Comparison of ENCODE assay signal across 11 cellular contexts in genomic region chr9:35909687-35910612, GRCh38. TPM values are rescaled to one million over a fixed set of nuclear protein-coding genes. Genes with fewer than 3 reads are reported as not detected.
DNase-seq lines count a peak whose midpoint lies in the region; ATAC-seq and TF ChIP-seq lines count a peak whose summit lies in the region.
"Had no signal": no experiment of that assay in that cellular context is flagged by ENCODE, and none has a peak within 500 bp of the region (broad histone marks: within the 10 kb centered on the region; RNA-seq: fewer than 3 reads in every experiment).

No MANE protein-coding gene starts in this region.

- POLR2A ChIA-PET in Panc1 (lab: Charles Lee) (interaction anchor here (0.6 kb wide), 1 partner anchor 76 kb away, joined by 4 read pairs; no protein-coding TSS in a partner anchor), GM10248 (lab: Yijun Ruan, JAX) (no interaction called here), SK-N-SH (lab: Yijun Ruan, JAX) (no interaction called here)

- TF ChIP-seq POLR2A in thyroid gland (IDR thresholded peaks at IDR 0.05): no peak

- H2AFZ ChIP-seq in SK-N-SH (ENCODE audit: low read depth): no peak overlapping the region

- 93% methylated on average over 28 to 34 of the region's 34 CpGs for WGBS in thyroid gland, 2 donors
- WGBS in SK-N-SH (ENCODE audit: low lambda C conversion rate): 97% methylated on average over 20 of the region's 34 CpGs

- H3K9ac ChIP-seq in mucosa of rectum (ENCODE audit: low read depth in 1 of 2, low read length in 2 of 2): peak overlapping the region; percentile 66 to 70
- H3K9ac ChIP-seq in SK-N-SH: no peak overlapping the region

- no peak for DNase-seq in Panc1 (ENCODE audit: low read depth, low spot score)
- peak; percentile 41 for DNase-seq in dermis blood vessel endothelial cell
- DNase-seq in thyroid gland: no peak
- no peak for DNase-seq in GM10248 (ENCODE audit: extremely low spot score)
- DNase-seq in stimulated activated CD4-positive, alpha-beta T cell treated with anti-CD3 and anti-CD28 coated beads, Interleukin-1b, Interleukin-23, amount 100 ng/mL, for 48 hours: no peak
- no peak for DNase-seq in SK-N-SH
- DNase-seq: immature natural killer cell had no signal

- no peaks in the 10 kb centered on the region; the same call in 1 of the 2 replicates for H3K79me2 ChIP-seq in SK-N-SH (ENCODE audit: insufficient read depth)

- no peak for ATAC-seq in Panc1
- ATAC-seq in GM18873 (IDR thresholded peaks at IDR 0.05; ENCODE audit: low FRiP score, unreplicated experiment): no peak
- ATAC-seq: stimulated activated memory B cell treated with anti-CD40 and anti-IgM and Interleukin-4, amounts not matched to agents 10 μg/mL and 1 μg/mL and 100 μg/mL, for 72 hours had no signal

- TF ChIP-seq CTCF in Panc1 (IDR thresholded peaks at IDR 0.05): no peak
- TF ChIP-seq CTCF in thyroid gland (IDR thresholded peaks at IDR 0.05): no peak
- TF ChIP-seq CTCF in GM10248 (IDR thresholded peaks at IDR 0.05; ENCODE audit: control extremely low read depth, extremely low read depth, low read depth, missing control alignments): no peak
- TF ChIP-seq CTCF in SK-N-SH (IDR thresholded peaks at IDR 0.05): no peak

- H3K4me2 ChIP-seq in SK-N-SH: no peak overlapping the region
- H3K4me2 ChIP-seq: smooth muscle cell had no signal

- H3K9me2 ChIP-seq in SK-N-SH: no peaks in the 10 kb centered on the region

- no peak for TF ChIP-seq EP300 in SK-N-SH (IDR thresholded peaks at IDR 0.05; ENCODE audit: borderline replicate concordance in 1 of 2, low read depth in 1 of 2, low read length in 1 of 2)

- in situ Hi-C loops in Panc1 (cut with HindIII; ENCODE audit: low pct_unique_long_range_greater_than_20kb, low sequenced_read_pairs): no loop called here

- intact Hi-C loops in Panc1 (cut with micrococcal nuclease; ENCODE audit: unreplicated experiment): no loop called here
- intact Hi-C loops in thyroid gland (cut with DNase I): loop anchor here (5.0 kb wide), 1 partner anchor 32 kb away; no protein-coding TSS in a partner anchor

- H3K27me3 ChIP-seq in Panc1 (ENCODE audit: control insufficient read depth, insufficient read depth, low read length) (no peaks in the 10 kb centered on the region), mucosa of rectum (ENCODE audit: control insufficient read depth in 2 of 2, insufficient read depth in 2 of 2, low read length in 2 of 2) (no peaks in the 10 kb centered on the region), thyroid gland (no peaks in the 10 kb centered on the region), SK-N-SH (ENCODE audit: insufficient read depth) (no peaks in the 10 kb centered on the region)

- TF ChIP-seq RAD21 in SK-N-SH (IDR thresholded peaks at IDR 0.05; ENCODE audit: low read length): no peak

- peak overlapping the region; percentile 37; the same call in 1 of the 2 replicates for H3K27ac ChIP-seq in Panc1 (ENCODE audit: low read length)
- H3K27ac ChIP-seq in mucosa of rectum (ENCODE audit: low read depth in 2 of 2, low read length in 2 of 2): peak overlapping the region; percentile 97
- H3K27ac ChIP-seq in thyroid gland: peak overlapping the region in 2 of 3 donors; percentile 96 to 97
- no peak overlapping the region; a peak in 1 of 4 replicates for H3K27ac ChIP-seq in SK-N-SH (ENCODE audit: low read depth in 2 of 2, low read length in 1 of 2)

- no peaks in the 10 kb centered on the region for H3K36me3 ChIP-seq in Panc1 (ENCODE audit: control insufficient read depth, insufficient read depth, low read length)
- no peaks in the 10 kb centered on the region for H3K36me3 ChIP-seq in mucosa of rectum (ENCODE audit: control insufficient read depth in 2 of 2, insufficient read depth in 2 of 2, low read length in 2 of 2)
- no peaks in the 10 kb centered on the region for H3K36me3 ChIP-seq in thyroid gland
- no peaks in the 10 kb centered on the region for H3K36me3 ChIP-seq in SK-N-SH (replicated peaks in 1 of 2; ENCODE audit: control insufficient read depth in 1 of 2, insufficient read depth in 2 of 2, low read length in 1 of 2)

- H4K20me1 ChIP-seq in SK-N-SH (ENCODE audit: insufficient read depth): no peaks in the 10 kb centered on the region

- H3K4me3 ChIP-seq in Panc1 (ENCODE audit: low read depth in 2 of 2, low read length in 2 of 2) (no peak overlapping the region), mucosa of rectum (ENCODE audit: low read length in 2 of 2) (peak overlapping the region in 1 of 2 donors; percentile 26), thyroid gland (replicated peaks in 1 of 3) (no peak overlapping the region), SK-N-SH (ENCODE audit: low read depth in 2 of 2, low read length in 1 of 2) (no peak overlapping the region)
- H3K4me3 ChIP-seq: smooth muscle cell had no signal

- no peaks in the 10 kb centered on the region for H3K9me3 ChIP-seq in Panc1 (ENCODE audit: control insufficient read depth, insufficient read depth, low read depth, low read length)
- H3K9me3 ChIP-seq in mucosa of rectum (ENCODE audit: control insufficient read depth in 2 of 2, low read length in 2 of 2): no peaks in the 10 kb centered on the region
- H3K9me3 ChIP-seq in thyroid gland: no peaks in the 10 kb centered on the region
- no peaks in the 10 kb centered on the region for H3K9me3 ChIP-seq in SK-N-SH

- H3F3A ChIP-seq in SK-N-SH (replicated peaks; ENCODE audit: insufficient read depth): peaks cover 34% of the 10 kb centered on the region

- CTCF ChIA-PET in Panc1 (lab: Charles Lee): interaction anchor here (1.0 kb wide), 1 partner anchor 113 kb away, joined by 3 read pairs; no protein-coding TSS in a partner anchor
- CTCF ChIA-PET in GM10248 (lab: Yijun Ruan, JAX): no interaction called here
- CTCF ChIA-PET in SK-N-SH (lab: Yijun Ruan, JAX): interaction anchor here (0.9 to 2.3 kb wide), 4 partner anchors 14 to 98 kb away, joined by 3 to 10 read pairs (median 3); no protein-coding TSS in a partner anchor

- BruUV-seq in Panc1 (replicated peaks; lab: Mats Ljungman, UMichigan): no TSS peak

- peaks cover 61% of the 10 kb centered on the region for H3K4me1 ChIP-seq in Panc1 (ENCODE audit: control insufficient read depth, insufficient read depth, low read length)
- peaks cover 67 to 77% of the 10 kb centered on the region in 2 donors for H3K4me1 ChIP-seq in mucosa of rectum (ENCODE audit: control insufficient read depth in 2 of 2, insufficient read depth in 2 of 2, low read length in 2 of 2)
- peaks cover 56 to 77% of the 10 kb centered on the region in 2 donors for H3K4me1 ChIP-seq in thyroid gland
- H3K4me1 ChIP-seq in SK-N-SH (ENCODE audit: control insufficient read depth in 1 of 2, insufficient read depth in 2 of 2, low read depth in 1 of 2, low read length in 1 of 2): peaks cover 38 to 43% of the 10 kb centered on the region in 2 experiments; a peak in 3 of 4 replicates

TF ChIP-seq in SK-N-SH, 30 proteins besides CTCF, POLR2A, EP300 and RAD21 (continues in another document):
- TF ChIP-seq ZBTB33 (IDR thresholded peaks at IDR 0.05; ENCODE audit: borderline replicate concordance, low read depth) (no peak), TAF1 (IDR thresholded peaks at IDR 0.05; ENCODE audit: borderline replicate concordance, low read depth, low read length) (no peak), RXRA (IDR thresholded peaks at IDR 0.05; ENCODE audit: borderline replicate concordance, low read depth) (no peak), EZH2phosphoT487 (IDR thresholded peaks at IDR 0.05; ENCODE audit: borderline replicate concordance, low read depth) (no peak), MXI1 (IDR thresholded peaks at IDR 0.05; ENCODE audit: low read depth, low read length) (no peak), ELF1 (IDR thresholded peaks at IDR 0.05) (no peak)

RNA-seq across cellular contexts. Expression of gene SPAAR, which starts 0.7 kb away (rescaled TPM):
- total RNA-seq in Panc1 (2021; ENCODE audit: unreplicated experiment) (not detected), dermis blood vessel endothelial cell (3.2 and 3.8 TPM in 2 replicates), thyroid gland (1 to 10 TPM; 2.1 to 8.1 (median 3.6) TPM)
- polyA plus RNA-seq in Panc1 (2012; ENCODE audit: insufficient read length): not detected
- polyA plus RNA-seq in SK-N-SH (2012; rRNA removed): 0.11 and 0.13 TPM in 2 replicates
- polyA plus RNA-seq in SK-N-SH (2012; cell fraction: cytosol; rRNA removed): 0.04 and 0.07 TPM in 2 replicates
- polyA plus RNA-seq in SK-N-SH (2012; cell fraction: nucleus; rRNA removed): 0.23 and 0.24 TPM in 2 replicates
- total RNA-seq: smooth muscle cell had no signal
- polyA plus RNA-seq: immature natural killer cell had no signal

RNA-seq across cellular contexts. Expression of gene HRCT1, which starts 3.9 kb away (rescaled TPM):
- total RNA-seq in Panc1 (2021; ENCODE audit: unreplicated experiment) (not detected), dermis blood vessel endothelial cell (0.93 and 2.6 TPM in 2 replicates), thyroid gland (10 to 100 TPM in 1 of 4 donors, 1 to 10 TPM in 2, under 1 TPM in 1; 0.81 to 11.8 (median 3.3) TPM)
- not detected for polyA plus RNA-seq in Panc1 (2012; ENCODE audit: insufficient read length)
- polyA plus RNA-seq in SK-N-SH (2012; rRNA removed): 2.0 and 3.0 TPM in 2 replicates
- 1.9 and 2.0 TPM in 2 replicates for polyA plus RNA-seq in SK-N-SH (2012; cell fraction: cytosol; rRNA removed)
- 1.5 and 2.7 TPM in 2 replicates for polyA plus RNA-seq in SK-N-SH (2012; cell fraction: nucleus; rRNA removed)
- total RNA-seq: smooth muscle cell had no signal
- polyA plus RNA-seq: immature natural killer cell had no signal

RNA-seq across cellular contexts. Expression of gene OR13J1, which starts 39.7 kb away (rescaled TPM):
- total RNA-seq in Panc1 (2021; ENCODE audit: unreplicated experiment) (not detected), dermis blood vessel endothelial cell (not detected in 2 replicates), thyroid gland (not detected)
- not detected for polyA plus RNA-seq in Panc1 (2012; ENCODE audit: insufficient read length)
- polyA plus RNA-seq in SK-N-SH (2012; rRNA removed): not detected in 2 replicates
- polyA plus RNA-seq in SK-N-SH (2012; cell fraction: cytosol; rRNA removed): not detected in 2 replicates
- not detected in 2 replicates for polyA plus RNA-seq in SK-N-SH (2012; cell fraction: nucleus; rRNA removed)
- total RNA-seq: smooth muscle cell had no signal
- polyA plus RNA-seq: immature natural killer cell, smooth muscle cell had no signal

RNA-seq across cellular contexts. Expression of gene OR2S2, which starts 48.0 kb away (rescaled TPM):
- not detected for total RNA-seq in Panc1 (2021; ENCODE audit: unreplicated experiment)
- not detected for polyA plus RNA-seq in Panc1 (2012; ENCODE audit: insufficient read length)
- total RNA-seq in dermis blood vessel endothelial cell: not detected in 2 replicates
- not detected for total RNA-seq in thyroid gland
- 0.16 TPM in 1 of 2 replicates, not detected in the other for polyA plus RNA-seq in SK-N-SH (2012; rRNA removed)
- 0.04 and 0.09 TPM in 2 replicates for polyA plus RNA-seq in SK-N-SH (2012; cell fraction: cytosol; rRNA removed)
- 0.12 and 0.30 TPM in 2 replicates for polyA plus RNA-seq in SK-N-SH (2012; cell fraction: nucleus; rRNA removed)
- polyA plus RNA-seq: immature natural killer cell had no signal

Comparison
In these comparisons a context has a peak if more than half of its experiments do, and no peak if none do; other contexts are left out.
1. H3K27ac ChIP-seq: peak in Panc1 (single experiment), mucosa of rectum (2 of 2) and thyroid gland (2 of 3); none in SK-N-SH (0 of 2).